Comparison of ENCODE assay signal across 34 cellular contexts in genomic region chr15:64791401-64791800, GRCh38. TPM values are rescaled to one million over a fixed set of nuclear protein-coding genes. Genes with fewer than 3 reads are reported as not detected.
"Had no signal": no experiment of that assay in that cellular context is flagged by ENCODE, and none has a peak within 500 bp of the region (broad histone marks: within the 10 kb centered on the region; RNA-seq: fewer than 3 reads in every experiment).

No MANE protein-coding gene starts in this region.

- H3K4me3 Mint-ChIP-seq: activated naive CD8-positive, alpha-beta T cell treated with anti-CD3 and anti-CD28 coated beads, Interleukin-2, amount 50 U/mL, for 24 hours; activated T-helper 1 cell treated with anti-CD3 and anti-CD28 coated beads, Interleukin-12 subunit alpha, Interleukin-12 subunit beta, Interleukin-2, Interleukin-4 antibody, amounts not matched to agents 30 ng/mL and 10 ng/mL and 1 ng/mL, durations not matched to agents 14 hours and 24 hours and 36 hours; natural killer cell; stimulated activated naive CD8-positive, alpha-beta T cell treated with anti-CD3 and anti-CD28 coated beads, Interleukin-15, Interleukin-2, amounts not matched to agents 100 ng/mL and 50 ng/mL, for 24 hours; type B pancreatic cell had no signal

- H3K4me3 ChIP-seq: esophagus muscularis mucosa, heart right ventricle, left lung, lung, skin epidermis, thoracic aorta, uterus had no signal

- H3K4me1 ChIP-seq: foreskin keratinocyte, heart right ventricle, left lung, uterus had no signal

- H3K9me3 Mint-ChIP-seq: activated naive CD8-positive, alpha-beta T cell treated with anti-CD3 and anti-CD28 coated beads, Interleukin-2, amount 50 U/mL, for 24 hours; activated T-helper 1 cell treated with anti-CD3 and anti-CD28 coated beads, Interleukin-12 subunit alpha, Interleukin-12 subunit beta, Interleukin-2, Interleukin-4 antibody, amounts not matched to agents 30 ng/mL and 10 ng/mL and 1 ng/mL, durations not matched to agents 14 hours and 24 hours and 36 hours; natural killer cell; stimulated activated naive CD8-positive, alpha-beta T cell treated with anti-CD3 and anti-CD28 coated beads, Interleukin-15, Interleukin-2, amounts not matched to agents 100 ng/mL and 50 ng/mL, for 24 hours; type B pancreatic cell had no signal

- FAIRE-seq: bronchial epithelial cell, colon, TTC549 had no signal

- H3K36me3 Mint-ChIP-seq: natural killer cell, type B pancreatic cell had no signal

- H3K36me3 ChIP-seq: esophagus muscularis mucosa, heart right ventricle, left lung, thoracic aorta, uterus had no signal

- H3K27me3 Mint-ChIP-seq: activated naive CD8-positive, alpha-beta T cell treated with anti-CD3 and anti-CD28 coated beads, Interleukin-2, amount 50 U/mL, for 24 hours; stimulated activated naive CD8-positive, alpha-beta T cell treated with anti-CD3 and anti-CD28 coated beads, Interleukin-15, Interleukin-2, amounts not matched to agents 100 ng/mL and 50 ng/mL, for 24 hours; type B pancreatic cell had no signal

- H3K27me3 ChIP-seq: esophagus muscularis mucosa, foreskin keratinocyte, heart right ventricle, left lung, uterus had no signal

- H3K9me3 ChIP-seq: esophagus muscularis mucosa, heart right ventricle, left lung, thoracic aorta, uterus had no signal

- H3K27ac Mint-ChIP-seq: activated naive CD8-positive, alpha-beta T cell treated with anti-CD3 and anti-CD28 coated beads, Interleukin-2, amount 50 U/mL, for 24 hours; activated T-helper 1 cell treated with anti-CD3 and anti-CD28 coated beads, Interleukin-12 subunit alpha, Interleukin-12 subunit beta, Interleukin-2, Interleukin-4 antibody, amounts not matched to agents 30 ng/mL and 10 ng/mL and 1 ng/mL, durations not matched to agents 14 hours and 24 hours and 36 hours; natural killer cell; stimulated activated naive CD8-positive, alpha-beta T cell treated with anti-CD3 and anti-CD28 coated beads, Interleukin-15, Interleukin-2, amounts not matched to agents 100 ng/mL and 50 ng/mL, for 24 hours; type B pancreatic cell had no signal

- H3K4me1 Mint-ChIP-seq: activated naive CD8-positive, alpha-beta T cell treated with anti-CD3 and anti-CD28 coated beads, Interleukin-2, amount 50 U/mL, for 24 hours; natural killer cell had no signal

- ATAC-seq: activated CD4-positive, CD25-positive, alpha-beta regulatory T cell treated with anti-CD3 and anti-CD28 coated beads, Interleukin-2, amount 50 U/mL, for 24 hours; activated naive CD8-positive, alpha-beta T cell treated with anti-CD3 and anti-CD28 coated beads, Interleukin-2, amount 50 U/mL, for 24 hours; foreskin keratinocyte; left lung; natural killer cell; sciatic nerve had no signal

- DNase-seq: activated CD4-positive, alpha-beta T cell treated with anti-CD3 and anti-CD28 coated beads for 48 hours; activated CD4-positive, alpha-beta T cell treated with anti-CD3 and anti-CD28 coated beads, Interleukin-2, amount 50 U/mL, for 48 hours; activated CD8-positive, alpha-beta memory T cell treated with anti-CD3 and anti-CD28 coated beads, Interleukin-2, amount 50 U/mL, for 4 hours; activated gamma-delta T cell; activated naive CD4-positive, alpha-beta T cell treated with anti-CD3 and anti-CD28 coated beads, Interleukin-2, amount 50 U/mL, for 16 hours; activated naive CD8-positive, alpha-beta T cell treated with anti-CD3 and anti-CD28 coated beads, Interleukin-2, amount 50 U/mL, for 24 hours; activated T-cell treated with anti-CD3 and anti-CD28 coated beads, Interleukin-2, amount 50 U/mL, for 1 hour; dermis blood vessel endothelial cell; effector CD4-positive, alpha-beta T cell; foreskin keratinocyte; heart right ventricle; kidney glomerular epithelial cell; left lung; mesendoderm; natural killer cell; stimulated activated CD4-positive, alpha-beta T cell treated with anti-CD3 and anti-CD28 coated beads, Interleukin-12 subunit alpha, Interleukin-12 subunit beta, amount 100 ng/mL, for 4 hours; stimulated activated CD4-positive, alpha-beta T cell treated with anti-CD3 and anti-CD28 coated beads, Interleukin-4, amount 100 ng/mL, for 1 hour; T-helper 9 cell; uterus had no signal

- H3K27ac ChIP-seq: esophagus muscularis mucosa, foreskin keratinocyte, heart right ventricle, left lung, skin epidermis, thoracic aorta, uterus, VCaP had no signal

RNA-seq across cellular contexts. Expression of gene RBPMS2, which starts 16.0 kb away (rescaled TPM):
- total RNA-seq: activated CD8-positive, alpha-beta memory T cell treated with anti-CD3 and anti-CD28 coated beads for 36 hours; bronchial epithelial cell; dermis blood vessel endothelial cell; foreskin keratinocyte; T-helper 1 cell treated with Interleukin-12 subunit alpha and Interleukin-12 subunit beta and Interleukin-4 antibody, amounts not matched to agents 30 ng/mL and 1 ng/mL, for 36 hours had no signal
- polyA plus RNA-seq: foreskin keratinocyte had no signal
